Comparison of ENCODE assay signal across 9 cellular contexts in genomic region chr3:2156244-2156847, GRCh38. TPM values are rescaled to one million over a fixed set of nuclear protein-coding genes. Genes with fewer than 3 reads are reported as not detected.
DNase-seq lines count a peak whose midpoint lies in the region; ATAC-seq, FAIRE-seq and TF ChIP-seq lines count a peak whose summit lies in the region.
"Had no signal": no experiment of that assay in that cellular context is flagged by ENCODE, and none has a peak within 500 bp of the region (broad histone marks: within the 10 kb centered on the region; RNA-seq: fewer than 3 reads in every experiment).

No MANE protein-coding gene starts in this region.

- FAIRE-seq in RCC 7860 (lab: Jason Lieb, UNC) = no peak

- DNase-seq in HAP-1 (ENCODE audit: low spot score in 2 of 2) = peak; percentile 15 to 69
- peak; percentile 19 for DNase-seq in RCC 7860 (ENCODE audit: low spot score)
- DNase-seq in iPS DF 6.9 (ENCODE audit: low read depth, low spot score) = peak; percentile 29
- no peak for DNase-seq in inferior parietal cortex (ENCODE audit: extremely low spot score)
- no peak for DNase-seq in T-helper 17 cell
- DNase-seq in DMS153 (lab: John Stamatoyannopoulos, UW) = no peak

- no peaks in the 10 kb centered on the region for H3K27me3 ChIP-seq in HAP-1 (ENCODE audit: low read depth)
- H3K27me3 ChIP-seq in iPS DF 6.9 (ENCODE audit: control insufficient read depth, insufficient read depth, low read length) = no peaks in the 10 kb centered on the region

- H3K9me3 Mint-ChIP-seq in activated T-helper 17 cell treated with anti-CD3 and anti-CD28 coated beads, Interleukin-2, amount 50 U/mL, for 72 hours = peaks cover 2% of the 10 kb centered on the region

- no CpG with 5 or more reads among the region's 19 CpGs for WGBS in iPS DF 6.9 (ENCODE audit: insufficient coverage, insufficient read length)

- H3K4me3 ChIP-seq in HAP-1 (no peak overlapping the region), iPS DF 6.9 (ENCODE audit: low read length) (no peak overlapping the region)

- H3K9me3 ChIP-seq in HAP-1 (no peaks in the 10 kb centered on the region), iPS DF 6.9 (ENCODE audit: control insufficient read depth, insufficient read depth, low read length) (peaks cover 5% of the 10 kb centered on the region; the same call in 1 of the 2 replicates), T-helper 17 cell (ENCODE audit: control insufficient read depth, low read length, poor library complexity, severe bottlenecking) (no peaks in the 10 kb centered on the region)

- no peaks in the 10 kb centered on the region for H3K36me3 Mint-ChIP-seq in activated T-helper 17 cell treated with anti-CD3 and anti-CD28 coated beads, Interleukin-2, amount 50 U/mL, for 72 hours (ENCODE audit: low read depth)
- no peaks in the 10 kb centered on the region for H3K36me3 Mint-ChIP-seq in T-helper 17 cell (ENCODE audit: low read depth)

- in situ Hi-C loops in HAP-1 (cut with MboI; ENCODE audit: low sequenced_read_pairs) = no loop called here

- TF ChIP-seq CTCF in GM12873 (IDR thresholded peaks at IDR 0.05; ENCODE audit: insufficient read depth, low read depth, low read length, missing control alignments) = peak; percentile 78

- no peak overlapping the region for H3K27ac ChIP-seq in iPS DF 6.9 (ENCODE audit: low read length)

- no peaks in the 10 kb centered on the region for H3K4me1 Mint-ChIP-seq in activated T-helper 17 cell treated with anti-CD3 and anti-CD28 coated beads, Interleukin-2, amount 50 U/mL, for 72 hours
- no peaks in the 10 kb centered on the region for H3K4me1 Mint-ChIP-seq in T-helper 17 cell

- no peak overlapping the region for H3K27ac Mint-ChIP-seq in activated T-helper 17 cell treated with anti-CD3 and anti-CD28 coated beads, Interleukin-2, amount 50 U/mL, for 72 hours
- H3K27ac Mint-ChIP-seq in T-helper 17 cell = no peak overlapping the region

- no peak overlapping the region for H3K4me3 Mint-ChIP-seq in activated T-helper 17 cell treated with anti-CD3 and anti-CD28 coated beads, Interleukin-2, amount 50 U/mL, for 72 hours
- no peak overlapping the region for H3K4me3 Mint-ChIP-seq in T-helper 17 cell

- no peak for ATAC-seq in activated T-helper 17 cell treated with anti-CD3 and anti-CD28 coated beads, Interleukin-2, amount 50 U/mL, for 72 hours (replicated peaks)
- no peak for ATAC-seq in T-helper 17 cell

- peaks cover 6% of the 10 kb centered on the region for H3K27me3 Mint-ChIP-seq in activated T-helper 17 cell treated with anti-CD3 and anti-CD28 coated beads, Interleukin-2, amount 50 U/mL, for 72 hours
- no peaks in the 10 kb centered on the region for H3K27me3 Mint-ChIP-seq in T-helper 17 cell

- H3K4me1 ChIP-seq in HAP-1 (no peaks in the 10 kb centered on the region), iPS DF 6.9 (ENCODE audit: control insufficient read depth, insufficient read depth, low read length) (no peaks in the 10 kb centered on the region)

- no peaks in the 10 kb centered on the region for H3K36me3 ChIP-seq in HAP-1 (replicated peaks)
- no peaks in the 10 kb centered on the region for H3K36me3 ChIP-seq in iPS DF 6.9 (ENCODE audit: control insufficient read depth, insufficient read depth, low read length)

RNA-seq across cellular contexts. Expression of gene CNTN4, which starts 57.7 kb away (rescaled TPM):
- not detected for total RNA-seq in activated T-helper 17 cell treated with anti-CD3 and anti-CD28 coated beads, Interleukin-2, amount 50 U/mL, for 72 hours
- not detected for total RNA-seq in T-helper 17 cell
- total RNA-seq: RPMI7951 had no signal

Comparison
In these comparisons a context has a peak if more than half of its experiments do, and no peak if none do; other contexts are left out.
1. DNase-seq: peak in HAP-1 (2 of 2), RCC 7860 (single experiment) and iPS DF 6.9 (single experiment); none in inferior parietal cortex (single experiment), T-helper 17 cell (0 of 3) and DMS153 (single experiment).